ENCODE assay signal across 17 cellular contexts in the genomic region with DNA sequence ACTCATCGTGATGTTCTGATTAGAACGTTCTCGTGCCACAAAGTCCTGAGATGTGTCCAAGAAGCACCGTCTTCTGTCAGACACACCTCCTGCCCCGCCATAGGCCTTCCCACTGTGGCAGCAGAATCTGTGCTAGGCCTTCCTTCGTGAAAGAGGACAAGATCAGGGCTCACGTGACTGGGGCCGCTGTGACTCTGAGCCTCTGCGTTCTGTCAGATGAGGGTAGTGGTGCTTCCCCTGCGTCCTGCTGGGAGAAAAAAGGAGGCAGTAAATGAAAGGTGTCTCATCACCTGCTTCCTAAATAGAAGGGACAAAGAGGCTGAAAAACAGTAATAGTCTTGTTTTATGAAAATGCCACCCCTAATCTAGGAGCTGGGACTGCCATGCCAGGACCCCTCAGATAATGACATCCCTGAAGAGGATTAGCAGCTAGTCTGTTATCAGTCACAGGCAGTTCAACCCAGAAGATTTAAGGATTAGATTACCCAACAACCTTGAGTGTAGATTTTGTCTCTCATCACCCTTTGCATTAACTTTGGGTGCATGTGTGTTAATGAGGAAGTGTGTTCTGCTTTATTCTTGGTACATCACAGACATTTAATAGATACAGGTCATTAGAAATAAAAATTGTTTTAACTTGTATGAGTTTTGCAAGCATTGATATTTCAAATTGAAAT. TPM values are rescaled to one million over a fixed set of nuclear protein-coding genes. Genes with fewer than 3 reads are reported as not detected.
DNase-seq lines count a peak whose midpoint lies in the region; ATAC-seq and TF ChIP-seq lines count a peak whose summit lies in the region.
"Had no signal": no experiment of that assay in that cellular context is flagged by ENCODE, and none has a peak within 500 bp of the region (broad histone marks: within the 10 kb centered on the region; RNA-seq: fewer than 3 reads in every experiment).

No MANE protein-coding gene starts in this region.

- H4K8ac ChIP-seq in neuronal stem cell (ENCODE audit: low read depth, low read length) = no peak overlapping the region

- no peak overlapping the region for H3K23ac ChIP-seq in neuronal stem cell (ENCODE audit: low read depth, low read length, poor library complexity)

- H3K9me3 Mint-ChIP-seq in activated CD4-positive, alpha-beta T cell treated with anti-CD3 and anti-CD28 coated beads, Interleukin-2, amount 10 ng/mL, durations not matched to agents 24 days and 14 days = no peaks in the 10 kb centered on the region
- H3K9me3 Mint-ChIP-seq in activated T-helper 17 cell treated with anti-CD3 and anti-CD28 coated beads, Interleukin-2, amount 50 U/mL, for 72 hours = no peaks in the 10 kb centered on the region
- no peaks in the 10 kb centered on the region for H3K9me3 Mint-ChIP-seq in neural progenitor cell
- H3K9me3 Mint-ChIP-seq: activated naive CD8-positive, alpha-beta T cell treated with anti-CD3 and anti-CD28 coated beads, Interleukin-2, amount 10 ng/mL, durations not matched to agents 7 days and 5 days had no signal

- no peak overlapping the region for H2BK5ac ChIP-seq in neuronal stem cell (ENCODE audit: low read length)

- H3F3A ChIP-seq in neural progenitor cell (ENCODE audit: low read depth) = peaks cover 28% of the 10 kb centered on the region

- H3K4me2 ChIP-seq in neuronal stem cell (ENCODE audit: insufficient read depth, low read length, poor library complexity, severe bottlenecking) = no peak overlapping the region
- no peak overlapping the region for H3K4me2 ChIP-seq in neural progenitor cell

- H4K91ac ChIP-seq in neuronal stem cell (ENCODE audit: low read depth, low read length, poor library complexity) = no peak overlapping the region

- no peak overlapping the region for H2BK15ac ChIP-seq in neuronal stem cell (ENCODE audit: low read length)

- H3K36me3 ChIP-seq in neuronal stem cell (replicated peaks in 1 of 2; ENCODE audit: control insufficient read depth in 2 of 2, insufficient read depth in 2 of 2, low read length in 2 of 2) (peaks cover 8 to 18% of the 10 kb centered on the region in 2 donors), HAP-1 (replicated peaks) (peaks cover 8% of the 10 kb centered on the region), neural progenitor cell (no peaks in the 10 kb centered on the region)

- intact Hi-C loops in activated CD4-positive, alpha-beta T cell treated with anti-CD3 and anti-CD28 coated beads, Interleukin-2, amount 10 ng/mL, durations not matched to agents 24 days and 14 days (cut with micrococcal nuclease) = loop anchor here (5.0 kb wide), 1 partner anchor 58 kb away; the partner anchor contains the start of gene UCKL1

- peaks cover 52% of the 10 kb centered on the region for H3K4me1 Mint-ChIP-seq in activated CD4-positive, alpha-beta T cell treated with anti-CD3 and anti-CD28 coated beads, Interleukin-2, amount 10 ng/mL, durations not matched to agents 24 days and 14 days
- peaks cover 30% of the 10 kb centered on the region for H3K4me1 Mint-ChIP-seq in activated T-helper 17 cell treated with anti-CD3 and anti-CD28 coated beads, Interleukin-2, amount 50 U/mL, for 72 hours
- peaks cover 32% of the 10 kb centered on the region for H3K4me1 Mint-ChIP-seq in neural progenitor cell

- H3K9me3 ChIP-seq in neuronal stem cell (replicated peaks in 1 of 2; ENCODE audit: control insufficient read depth in 2 of 2, insufficient read depth in 1 of 2, low read depth in 1 of 2, low read length in 2 of 2) (no peaks in the 10 kb centered on the region), HAP-1 (no peaks in the 10 kb centered on the region), neural progenitor cell (ENCODE audit: low read depth) (no peaks in the 10 kb centered on the region)
- H3K9me3 ChIP-seq: upper lobe of left lung had no signal

- H2BK120ac ChIP-seq in neuronal stem cell (ENCODE audit: low read depth, low read length) = no peak overlapping the region

- in situ Hi-C loops in HAP-1 (cut with MboI; ENCODE audit: low sequenced_read_pairs) = no loop called here

- no peak overlapping the region for H3K27ac ChIP-seq in neuronal stem cell (replicated peaks; ENCODE audit: low read length)
- no peak overlapping the region for H3K27ac ChIP-seq in neural progenitor cell

- peaks cover 2% of the 10 kb centered on the region for H3K27me3 Mint-ChIP-seq in activated CD4-positive, alpha-beta T cell treated with anti-CD3 and anti-CD28 coated beads, Interleukin-2, amount 10 ng/mL, durations not matched to agents 24 days and 14 days
- no peaks in the 10 kb centered on the region for H3K27me3 Mint-ChIP-seq in activated T-helper 17 cell treated with anti-CD3 and anti-CD28 coated beads, Interleukin-2, amount 50 U/mL, for 72 hours
- H3K27me3 Mint-ChIP-seq in neural progenitor cell (ENCODE audit: insufficient read depth, low read depth) = peaks cover 8% of the 10 kb centered on the region
- H3K27me3 Mint-ChIP-seq: activated naive CD8-positive, alpha-beta T cell treated with anti-CD3 and anti-CD28 coated beads, Interleukin-2, amount 10 ng/mL, durations not matched to agents 7 days and 5 days had no signal

- H3K27ac Mint-ChIP-seq in activated CD4-positive, alpha-beta T cell treated with anti-CD3 and anti-CD28 coated beads, Interleukin-2, amount 10 ng/mL, durations not matched to agents 24 days and 14 days = peak overlapping the region; percentile 41
- H3K27ac Mint-ChIP-seq in activated T-helper 17 cell treated with anti-CD3 and anti-CD28 coated beads, Interleukin-2, amount 50 U/mL, for 72 hours = peak overlapping the region; percentile 61
- H3K27ac Mint-ChIP-seq in neural progenitor cell = no peak overlapping the region

- no peak overlapping the region for H2BK12ac ChIP-seq in neuronal stem cell (ENCODE audit: low read length)

- H2AK5ac ChIP-seq in neuronal stem cell (ENCODE audit: low read depth, low read length) = no peak overlapping the region

- H3K9ac ChIP-seq in neuronal stem cell (ENCODE audit: low read depth, low read length, poor library complexity) (peak overlapping the region; percentile 30), neural progenitor cell (no peak overlapping the region)

- peaks cover 85% of the 10 kb centered on the region for H3K79me2 ChIP-seq in neural progenitor cell (ENCODE audit: low read depth)

- H2AFZ ChIP-seq in neuronal stem cell (ENCODE audit: low read length) = no peak overlapping the region
- no peak overlapping the region for H2AFZ ChIP-seq in neural progenitor cell (replicated peaks)

- peaks cover 14% of the 10 kb centered on the region for H3K79me1 ChIP-seq in neuronal stem cell (ENCODE audit: low read depth, low read length)

- H3K4ac ChIP-seq in neuronal stem cell (ENCODE audit: low read length) = no peak overlapping the region

- DNase-seq in activated CD4-positive, alpha-beta T cell treated with anti-CD3 and anti-CD28 coated beads, Interleukin-2, amount 10 ng/mL, durations not matched to agents 24 days and 14 days = no peak
- no peak for DNase-seq in activated CD4-positive, alpha-beta T cell treated with anti-CD3 and anti-CD28 coated beads for 4 hours
- DNase-seq in NCI-H82 (lab: John Stamatoyannopoulos, UW) = peak; percentile 91
- no peak for DNase-seq in neuronal stem cell (ENCODE audit: low spot score)
- no peak for DNase-seq in HAP-1 (ENCODE audit: low spot score in 2 of 2)
- no peak for DNase-seq in neural progenitor cell (ENCODE audit: low spot score)
- DNase-seq: activated CD4-positive, CD25-positive, alpha-beta regulatory T cell treated with anti-CD3 and anti-CD28 coated beads, Interleukin-2, amount 50 U/mL, for 72 hours; activated naive CD8-positive, alpha-beta T cell treated with anti-CD3 and anti-CD28 coated beads, Interleukin-2, amount 10 ng/mL, durations not matched to agents 7 days and 5 days; RPMI8226 had no signal

- H3K4me1 ChIP-seq in neuronal stem cell (ENCODE audit: control insufficient read depth in 2 of 2, insufficient read depth in 1 of 2, low read depth in 1 of 2, low read length in 2 of 2) (peaks cover 9 to 12% of the 10 kb centered on the region in 2 donors), HAP-1 (no peaks in the 10 kb centered on the region), neural progenitor cell (peaks cover 9% of the 10 kb centered on the region)

- no CpG with 5 or more reads among the region's 10 CpGs for WGBS in neuronal stem cell (ENCODE audit: extremely low coverage in 2 of 2, insufficient read length in 2 of 2, insufficient replicate concordance in 1 of 2), 2 donors

- ATAC-seq in activated T-helper 17 cell treated with anti-CD3 and anti-CD28 coated beads, Interleukin-2, amount 50 U/mL, for 72 hours (replicated peaks) = no peak
- no peak for ATAC-seq in GM21786 (IDR thresholded peaks at IDR 0.05; ENCODE audit: unreplicated experiment)

- no peak overlapping the region for H3K14ac ChIP-seq in neuronal stem cell (ENCODE audit: low read length)

- no peak overlapping the region for H3K4me3 Mint-ChIP-seq in activated CD4-positive, alpha-beta T cell treated with anti-CD3 and anti-CD28 coated beads, Interleukin-2, amount 10 ng/mL, durations not matched to agents 24 days and 14 days
- H3K4me3 Mint-ChIP-seq in activated T-helper 17 cell treated with anti-CD3 and anti-CD28 coated beads, Interleukin-2, amount 50 U/mL, for 72 hours = peak overlapping the region; percentile 16
- no peak overlapping the region for H3K4me3 Mint-ChIP-seq in neural progenitor cell
- H3K4me3 Mint-ChIP-seq: activated naive CD8-positive, alpha-beta T cell treated with anti-CD3 and anti-CD28 coated beads, Interleukin-2, amount 10 ng/mL, durations not matched to agents 7 days and 5 days had no signal

- H3K27me3 ChIP-seq in neuronal stem cell (ENCODE audit: control insufficient read depth in 3 of 3, insufficient read depth in 3 of 3, low read depth in 1 of 3, low read length in 3 of 3) (no peaks in the 10 kb centered on the region), HAP-1 (ENCODE audit: low read depth) (no peaks in the 10 kb centered on the region), neural progenitor cell (no peaks in the 10 kb centered on the region)
- H3K27me3 ChIP-seq: upper lobe of left lung had no signal

- no peak overlapping the region for H3K18ac ChIP-seq in neuronal stem cell (ENCODE audit: low read length)

- H3K36me3 Mint-ChIP-seq in activated CD4-positive, alpha-beta T cell treated with anti-CD3 and anti-CD28 coated beads, Interleukin-2, amount 10 ng/mL, durations not matched to agents 24 days and 14 days (ENCODE audit: low read depth) = peaks cover 33% of the 10 kb centered on the region
- peaks cover 62% of the 10 kb centered on the region for H3K36me3 Mint-ChIP-seq in activated T-helper 17 cell treated with anti-CD3 and anti-CD28 coated beads, Interleukin-2, amount 50 U/mL, for 72 hours (ENCODE audit: low read depth)
- H3K36me3 Mint-ChIP-seq in neural progenitor cell = peaks cover 4% of the 10 kb centered on the region

- no peak for TF ChIP-seq CTCF in neural progenitor cell (IDR thresholded peaks at IDR 0.05)

- peaks cover 73% of the 10 kb centered on the region for H4K20me1 ChIP-seq in neural progenitor cell (ENCODE audit: low read depth)

- no peak overlapping the region for H3K4me3 ChIP-seq in neuronal stem cell (ENCODE audit: low read length in 2 of 2)
- no peak overlapping the region for H3K4me3 ChIP-seq in HAP-1
- H3K4me3 ChIP-seq in neural progenitor cell = no peak overlapping the region
- H3K4me3 ChIP-seq: upper lobe of left lung had no signal

RNA-seq across cellular contexts. Expression of gene DNAJC5, which starts 4.1 kb away (rescaled TPM):
- total RNA-seq in activated CD4-positive, alpha-beta T cell treated with anti-CD3 and anti-CD28 coated beads, Interleukin-2, amount 10 ng/mL, durations not matched to agents 24 days and 14 days = 42.3 and 43.1 TPM in 2 replicates
- 10 to 100 TPM; 46.8 to 53.4 TPM for total RNA-seq in activated T-helper 17 cell treated with anti-CD3 and anti-CD28 coated beads, Interleukin-2, amount 50 U/mL, for 72 hours
- 17.2 TPM for polyA plus RNA-seq in neuronal stem cell (2013, experiment 1 of 2)
- 16.8 TPM for polyA plus RNA-seq in neuronal stem cell (2013, experiment 2 of 2)
- 17.2 and 37.9 TPM in 2 replicates for total RNA-seq in neural progenitor cell (ENCODE audit: low replicate concordance)

RNA-seq across cellular contexts. Expression of gene TPD52L2, which starts 34.0 kb away (rescaled TPM):
- 75.9 and 78.8 TPM in 2 replicates for total RNA-seq in activated CD4-positive, alpha-beta T cell treated with anti-CD3 and anti-CD28 coated beads, Interleukin-2, amount 10 ng/mL, durations not matched to agents 24 days and 14 days
- total RNA-seq in activated T-helper 17 cell treated with anti-CD3 and anti-CD28 coated beads, Interleukin-2, amount 50 U/mL, for 72 hours = 10 to 100 TPM; 54.8 to 92.9 TPM
- 48.5 TPM for polyA plus RNA-seq in neuronal stem cell (2013, experiment 1 of 2)
- 47.7 TPM for polyA plus RNA-seq in neuronal stem cell (2013, experiment 2 of 2)
- 66.6 and 80.1 TPM in 2 replicates for total RNA-seq in neural progenitor cell (ENCODE audit: low replicate concordance)

RNA-seq across cellular contexts. Expression of gene ABHD16B, which starts 37.7 kb away (rescaled TPM):
- 0.19 TPM in 1 of 2 replicates, not detected in the other for total RNA-seq in activated CD4-positive, alpha-beta T cell treated with anti-CD3 and anti-CD28 coated beads, Interleukin-2, amount 10 ng/mL, durations not matched to agents 24 days and 14 days
- under 1 TPM in 1 of 2 donors, not detected in 1; 0.19 TPM for total RNA-seq in activated T-helper 17 cell treated with anti-CD3 and anti-CD28 coated beads, Interleukin-2, amount 50 U/mL, for 72 hours
- polyA plus RNA-seq in neuronal stem cell (2013, experiment 1 of 2) = not detected
- not detected for polyA plus RNA-seq in neuronal stem cell (2013, experiment 2 of 2)
- total RNA-seq in neural progenitor cell (ENCODE audit: low replicate concordance) = not detected in 2 replicates
- total RNA-seq: activated naive CD8-positive, alpha-beta T cell treated with anti-CD3 and anti-CD28 coated beads, Interleukin-2, amount 10 ng/mL, durations not matched to agents 7 days and 5 days; dermis microvascular lymphatic vessel endothelial cell; frontal cortex; myocyte; skeletal muscle tissue had no signal
- polyA plus RNA-seq: keratinocyte had no signal

RNA-seq across cellular contexts. Expression of gene UCKL1, which starts 57.2 kb away (rescaled TPM):
- total RNA-seq in activated CD4-positive, alpha-beta T cell treated with anti-CD3 and anti-CD28 coated beads, Interleukin-2, amount 10 ng/mL, durations not matched to agents 24 days and 14 days = 48.1 and 49.5 TPM in 2 replicates
- total RNA-seq in activated T-helper 17 cell treated with anti-CD3 and anti-CD28 coated beads, Interleukin-2, amount 50 U/mL, for 72 hours = 10 to 100 TPM; 27.5 to 36.2 TPM
- 17.0 TPM for polyA plus RNA-seq in neuronal stem cell (2013, experiment 1 of 2)
- polyA plus RNA-seq in neuronal stem cell (2013, experiment 2 of 2) = 15.6 TPM
- total RNA-seq in neural progenitor cell (ENCODE audit: low replicate concordance) = 10.8 and 22.7 TPM in 2 replicates
